22 cellular contexts compared by ENCODE assay signal in the genomic region with DNA sequence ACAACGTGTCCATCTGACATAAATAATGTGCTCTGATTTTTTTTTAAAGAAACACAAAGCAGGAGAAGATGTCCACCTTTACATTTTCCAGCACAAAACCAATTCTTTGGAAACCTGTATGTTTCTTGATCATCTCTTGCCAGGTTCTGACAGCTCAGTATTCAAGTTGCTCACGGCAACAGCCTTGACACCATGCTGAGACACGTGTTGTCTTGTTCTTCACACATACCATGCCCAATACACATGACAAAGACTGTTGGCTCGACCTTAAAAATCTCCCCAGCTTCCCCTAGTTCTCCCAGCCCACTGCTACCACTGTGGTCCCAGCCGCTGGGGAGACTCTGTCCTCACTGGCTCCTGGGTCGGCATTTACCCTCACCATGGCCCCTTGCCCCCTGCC.
"Had no signal": no experiment of that assay in that cellular context is flagged by ENCODE, and none has a peak within 500 bp of the region (broad histone marks: within the 10 kb centered on the region; RNA-seq: fewer than 3 reads in every experiment).

No MANE protein-coding gene starts in this region.

- H3K4me3 ChIP-seq: gastrocnemius medialis, mucosa of descending colon, ovary, psoas muscle, skin epidermis, stomach, vagina had no signal

- H3K36me3 ChIP-seq: gastrocnemius medialis, ovary, stomach, vagina had no signal

- H3K9me3 Mint-ChIP-seq: activated B cell treated with CpG ODN at 0.5 μM for 24 hours; activated CD4-positive, alpha-beta memory T cell treated with anti-CD3 and anti-CD28 coated beads, Interleukin-2, amount 10 ng/mL, durations not matched to agents 7 days and 5 days; activated naive CD8-positive, alpha-beta T cell treated with anti-CD3 and anti-CD28 coated beads, Interleukin-2, amount 10 ng/mL, durations not matched to agents 7 days and 5 days; activated T-helper 17 cell treated with anti-CD3 and anti-CD28 coated beads, Interleukin-2, amount 50 U/mL, for 72 hours; effector memory CD8-positive, alpha-beta T cell had no signal

- H3K27ac ChIP-seq: gastrocnemius medialis, psoas muscle, skin epidermis, stomach, vagina had no signal

- ATAC-seq: activated CD8-positive, alpha-beta memory T cell treated with anti-CD3 and anti-CD28 coated beads, Interleukin-2, amount 10 ng/mL, durations not matched to agents 7 days and 5 days; activated T-helper 17 cell treated with anti-CD3 and anti-CD28 coated beads, Interleukin-2, amount 50 U/mL, for 72 hours; effector memory CD8-positive, alpha-beta T cell; gastrocnemius medialis; mucosa of descending colon; psoas muscle; right cardiac atrium had no signal

- H3K4me1 ChIP-seq: gastrocnemius medialis, psoas muscle, stomach had no signal

- H3K9me3 ChIP-seq: gastrocnemius medialis, mucosa of descending colon, ovary, psoas muscle, stomach, vagina had no signal

- DNase-seq: activated B cell treated with CpG ODN at 0.5 μM for 24 hours; activated CD4-positive, alpha-beta memory T cell treated with anti-CD3 and anti-CD28 coated beads, Interleukin-2, amount 10 ng/mL, durations not matched to agents 7 days and 5 days; activated CD4-positive, alpha-beta T cell treated with anti-CD3 and anti-CD28 coated beads for 4 hours; activated CD8-positive, alpha-beta memory T cell treated with anti-CD3 and anti-CD28 coated beads, Interleukin-2, amount 10 ng/mL, durations not matched to agents 7 days and 5 days; activated naive CD4-positive, alpha-beta T cell; activated naive CD8-positive, alpha-beta T cell treated with anti-CD3 and anti-CD28 coated beads, Interleukin-2, amount 10 ng/mL, durations not matched to agents 7 days and 5 days; amygdala; caudate nucleus; effector memory CD8-positive, alpha-beta T cell; gastrocnemius medialis; head of caudate nucleus; mucosa of descending colon; naive B cell; ovary; psoas muscle; right cardiac atrium; stomach; trophoblast cell had no signal

- H3K36me3 Mint-ChIP-seq: activated CD8-positive, alpha-beta memory T cell treated with anti-CD3 and anti-CD28 coated beads, Interleukin-2, amount 10 ng/mL, durations not matched to agents 7 days and 5 days; activated naive CD8-positive, alpha-beta T cell treated with anti-CD3 and anti-CD28 coated beads, Interleukin-2, amount 10 ng/mL, durations not matched to agents 7 days and 5 days; naive B cell had no signal

- H3K4me1 Mint-ChIP-seq: activated B cell treated with CpG ODN at 0.5 μM for 24 hours; activated CD4-positive, alpha-beta memory T cell treated with anti-CD3 and anti-CD28 coated beads, Interleukin-2, amount 10 ng/mL, durations not matched to agents 7 days and 5 days; activated CD8-positive, alpha-beta memory T cell treated with anti-CD3 and anti-CD28 coated beads, Interleukin-2, amount 10 ng/mL, durations not matched to agents 7 days and 5 days; activated naive CD8-positive, alpha-beta T cell treated with anti-CD3 and anti-CD28 coated beads, Interleukin-2, amount 10 ng/mL, durations not matched to agents 7 days and 5 days; activated T-helper 17 cell treated with anti-CD3 and anti-CD28 coated beads, Interleukin-2, amount 50 U/mL, for 72 hours; memory B cell; naive B cell had no signal

- H3K27ac Mint-ChIP-seq: activated B cell treated with CpG ODN at 0.5 μM for 24 hours; activated CD4-positive, alpha-beta memory T cell treated with anti-CD3 and anti-CD28 coated beads, Interleukin-2, amount 10 ng/mL, durations not matched to agents 7 days and 5 days; activated CD8-positive, alpha-beta memory T cell treated with anti-CD3 and anti-CD28 coated beads, Interleukin-2, amount 10 ng/mL, durations not matched to agents 7 days and 5 days; activated naive CD8-positive, alpha-beta T cell treated with anti-CD3 and anti-CD28 coated beads, Interleukin-2, amount 10 ng/mL, durations not matched to agents 7 days and 5 days; activated T-helper 17 cell treated with anti-CD3 and anti-CD28 coated beads, Interleukin-2, amount 50 U/mL, for 72 hours; effector memory CD8-positive, alpha-beta T cell; memory B cell had no signal

- H3K4me3 Mint-ChIP-seq: activated B cell treated with CpG ODN at 0.5 μM for 24 hours; activated CD4-positive, alpha-beta memory T cell treated with anti-CD3 and anti-CD28 coated beads, Interleukin-2, amount 10 ng/mL, durations not matched to agents 7 days and 5 days; activated CD8-positive, alpha-beta memory T cell treated with anti-CD3 and anti-CD28 coated beads, Interleukin-2, amount 10 ng/mL, durations not matched to agents 7 days and 5 days; activated naive CD8-positive, alpha-beta T cell treated with anti-CD3 and anti-CD28 coated beads, Interleukin-2, amount 10 ng/mL, durations not matched to agents 7 days and 5 days; activated T-helper 17 cell treated with anti-CD3 and anti-CD28 coated beads, Interleukin-2, amount 50 U/mL, for 72 hours; effector memory CD8-positive, alpha-beta T cell; memory B cell had no signal

- H3K27me3 ChIP-seq: ovary, vagina had no signal
